ENCODE assay signal across 9 cellular contexts in genomic region chr17:7825206-7825980, GRCh38. TPM values are rescaled to one million over a fixed set of nuclear protein-coding genes. Genes with fewer than 3 reads are reported as not detected.
DNase-seq lines count a peak whose midpoint lies in the region; ATAC-seq, FAIRE-seq and TF ChIP-seq lines count a peak whose summit lies in the region.
"Had no signal": no experiment of that assay in that cellular context is flagged by ENCODE, and none has a peak within 500 bp of the region (broad histone marks: within the 10 kb centered on the region; RNA-seq: fewer than 3 reads in every experiment).

No MANE protein-coding gene starts in this region.

- no peak overlapping the region for H4K91ac ChIP-seq in IMR-90 (ENCODE audit: insufficient read depth, low read depth, low read length)

- H3K27me3 ChIP-seq in CD4-positive, alpha-beta T cell (ENCODE audit: control insufficient read depth, insufficient read depth, low read length): no peaks in the 10 kb centered on the region
- H3K27me3 ChIP-seq in IMR-90 (ENCODE audit: control insufficient read depth, insufficient read depth, low read length) (peaks cover 13% of the 10 kb centered on the region), astrocyte (ENCODE audit: insufficient read depth, low read length) (peaks cover 5% of the 10 kb centered on the region), right lobe of liver (no peaks in the 10 kb centered on the region), suprapubic skin (peaks cover 3% of the 10 kb centered on the region)

- no peak overlapping the region for H2AK9ac ChIP-seq in IMR-90 (replicated peaks; ENCODE audit: low read depth, low read length, poor library complexity)

- H2BK5ac ChIP-seq in IMR-90 (ENCODE audit: low read depth, low read length, poor library complexity, severe bottlenecking): no peak overlapping the region

- no peak overlapping the region for H2BK15ac ChIP-seq in IMR-90 (ENCODE audit: low read depth, low read length)

- no TSS peak for BruUV-seq in IMR-90 (replicated peaks; lab: Mats Ljungman, UMichigan)

- WGBS in IMR-90 (ENCODE audit: extremely low coverage in 2 of 2, insufficient read length in 1 of 2), 2 experiments: 36% methylated on average over 7 of the region's 12 CpGs; no CpG with 5 or more reads in 1 of the 2 experiments
- 30% methylated on average over 12 of the region's 12 CpGs for WGBS in right lobe of liver (ENCODE audit: insufficient coverage, low coverage, low lambda C conversion rate, missing lambda C conversion rate)
- WGBS in suprapubic skin: 27% methylated on average over 12 of the region's 12 CpGs

- H3K27me3 Mint-ChIP-seq in CD4-positive, alpha-beta T cell: no peaks in the 10 kb centered on the region
- H3K27me3 Mint-ChIP-seq in astrocyte (ENCODE audit: low read depth, unreplicated experiment): peaks cover 48% of the 10 kb centered on the region

- H3K27ac ChIP-seq in CD4-positive, alpha-beta T cell (ENCODE audit: low read depth, low read length): no peak overlapping the region
- no peak overlapping the region for H3K27ac ChIP-seq in IMR-90 (ENCODE audit: insufficient read depth, low read length)
- H3K27ac ChIP-seq in astrocyte (ENCODE audit: low read depth, low read length): no peak overlapping the region
- H3K27ac ChIP-seq in right lobe of liver: no peak overlapping the region
- H3K27ac ChIP-seq in suprapubic skin: no peak overlapping the region

- H4K20me1 ChIP-seq in IMR-90 (ENCODE audit: insufficient read depth, low read length) (no peaks in the 10 kb centered on the region; the same call in 1 of the 2 replicates), astrocyte (ENCODE audit: insufficient read depth, low read length) (no peaks in the 10 kb centered on the region)

- H3K4me2 ChIP-seq in IMR-90 (ENCODE audit: low read depth, low read length) (no peak overlapping the region), astrocyte (ENCODE audit: low read length) (no peak overlapping the region)

- H3K9me3 Mint-ChIP-seq in CD4-positive, alpha-beta T cell: no peaks in the 10 kb centered on the region
- peaks cover 2% of the 10 kb centered on the region for H3K9me3 Mint-ChIP-seq in astrocyte (ENCODE audit: unreplicated experiment)

- no peaks in the 10 kb centered on the region for H3K79me1 ChIP-seq in IMR-90 (ENCODE audit: low read depth in 1 of 2, low read length in 2 of 2)

- H3K4me3 ChIP-seq in IMR-90 (ENCODE audit: insufficient read depth, low read depth, low read length): no peak overlapping the region
- no peak overlapping the region for H3K4me3 ChIP-seq in astrocyte (ENCODE audit: insufficient read depth, low read depth, low read length)
- H3K4me3 ChIP-seq in right lobe of liver: no peak overlapping the region
- H3K4me3 ChIP-seq in suprapubic skin: no peak overlapping the region

- no peaks in the 10 kb centered on the region for H3K9me1 ChIP-seq in IMR-90 (ENCODE audit: insufficient read depth, low read length)

- no peaks in the 10 kb centered on the region; the same call in 1 of the 2 replicates for H3K4me1 ChIP-seq in IMR-90 (ENCODE audit: control insufficient read depth, insufficient read depth, low read length)
- no peaks in the 10 kb centered on the region for H3K4me1 ChIP-seq in astrocyte (ENCODE audit: insufficient read depth, low read length)
- no peaks in the 10 kb centered on the region for H3K4me1 ChIP-seq in right lobe of liver
- peaks cover 7% of the 10 kb centered on the region for H3K4me1 ChIP-seq in suprapubic skin

- TF ChIP-seq RAD21 in IMR-90 (IDR thresholded peaks at IDR 0.05; ENCODE audit: low read length): peak; percentile 21; the same call in 1 of the 2 replicates

- no peak overlapping the region for H2BK20ac ChIP-seq in IMR-90 (ENCODE audit: low read depth, low read length)

- intact Hi-C loops in CD4-positive, alpha-beta T cell (cut with DNase I, micrococcal nuclease): loop anchor here in 1 of 2 experiments (10.0 kb wide), 1 partner anchor 89 kb away; the partner anchor contains the start of gene RNF227
- intact Hi-C loops in IMR-90 (cut with micrococcal nuclease): no loop called here
- intact Hi-C loops in right lobe of liver (cut with DNase I): loop anchor here in 1 of 2 donors (10.0 kb wide), 1 partner anchor 79 kb away; no protein-coding TSS in a partner anchor

- H3K4me3 Mint-ChIP-seq in CD4-positive, alpha-beta T cell: no peak overlapping the region
- no peak overlapping the region for H3K4me3 Mint-ChIP-seq in astrocyte (ENCODE audit: unreplicated experiment)

- TF ChIP-seq POLR2A in IMR-90 (IDR thresholded peaks at IDR 0.05; ENCODE audit: low read depth, low read length) (no peak), right lobe of liver (IDR thresholded peaks at IDR 0.05) (no peak), suprapubic skin (IDR thresholded peaks at IDR 0.05) (no peak)

- H3K18ac ChIP-seq in IMR-90 (ENCODE audit: low read depth, low read length): no peak overlapping the region

- CTCF ChIA-PET in CD4-positive, alpha-beta T cell (lab: Charles Lee): interaction anchor here (0.5 to 1.5 kb wide), 8 partner anchors 10 to 165 kb away, joined by 3 to 5 read pairs (median 3); no protein-coding TSS in a partner anchor
- CTCF ChIA-PET in IMR-90 (lab: Yijun Ruan, JAX): interaction anchor here (0.5 to 1.2 kb wide), 3 partner anchors 8 to 165 kb away, joined by 3 read pairs; no protein-coding TSS in a partner anchor

- in situ Hi-C loops in IMR-90 (cut with MboI; ENCODE audit: low sequenced_read_pairs): no loop called here

- POLR2A ChIA-PET in CD4-positive, alpha-beta T cell (lab: Charles Lee): interaction anchor here (0.7 to 1.7 kb wide), 2 partner anchors 9 to 28 kb away, joined by 3 to 8 read pairs; partner anchors contain the start of gene KDM6B
- POLR2A ChIA-PET in IMR-90 (lab: Charles Lee; ENCODE audit: unreplicated experiment): no interaction called here

- no peak overlapping the region for H3K4ac ChIP-seq in IMR-90 (ENCODE audit: low read depth, low read length)

- no peak overlapping the region for H4K5ac ChIP-seq in IMR-90 (ENCODE audit: low read depth, low read length)

- H3K9me3 ChIP-seq in CD4-positive, alpha-beta T cell (ENCODE audit: control insufficient read depth, low read length): no peaks in the 10 kb centered on the region
- no peaks in the 10 kb centered on the region for H3K9me3 ChIP-seq in IMR-90 (ENCODE audit: control insufficient read depth, insufficient read depth, low read length)
- no peaks in the 10 kb centered on the region for H3K9me3 ChIP-seq in astrocyte (ENCODE audit: insufficient read depth, low read depth, low read length)
- H3K9me3 ChIP-seq in right lobe of liver: no peaks in the 10 kb centered on the region
- no peaks in the 10 kb centered on the region for H3K9me3 ChIP-seq in suprapubic skin

- no peak overlapping the region for H2AFZ ChIP-seq in IMR-90 (replicated peaks; ENCODE audit: low read length, poor library complexity)
- H2AFZ ChIP-seq in astrocyte (ENCODE audit: low read depth, low read length): no peak overlapping the region

- H4K8ac ChIP-seq in IMR-90 (ENCODE audit: low read depth in 2 of 2, low read length in 2 of 2): no peak overlapping the region

- H3K36me3 ChIP-seq in IMR-90 (ENCODE audit: control insufficient read depth, insufficient read depth, low read length): no peaks in the 10 kb centered on the region
- no peaks in the 10 kb centered on the region for H3K36me3 ChIP-seq in astrocyte (ENCODE audit: insufficient read depth, low read length)
- H3K36me3 ChIP-seq in right lobe of liver: no peaks in the 10 kb centered on the region
- H3K36me3 ChIP-seq in suprapubic skin: no peaks in the 10 kb centered on the region

- H3K56ac ChIP-seq in IMR-90 (ENCODE audit: extremely low read depth, insufficient read depth, low read length): no peak overlapping the region

- no peak for TF ChIP-seq EP300 in suprapubic skin (IDR thresholded peaks at IDR 0.05)

- DNase-seq in CD4-positive, alpha-beta T cell: no peak
- DNase-seq in IMR-90 (no peak), astrocyte (ENCODE audit: low read depth) (no peak), right lobe of liver (no peak), suprapubic skin (ENCODE audit: low spot score in 2 of 2) (no peak)
- DNase-seq in stimulated activated naive CD8-positive, alpha-beta T cell treated with anti-CD3 and anti-CD28 coated beads, Interleukin-15, Interleukin-2, amounts not matched to agents 100 U/mL and 50 U/mL, for 24 hours: no peak
- DNase-seq: activated naive CD4-positive, alpha-beta T cell; NCI-H1694 treated with DMSO at 0.1 percent for 48 hours had no signal

- H3K4me1 Mint-ChIP-seq in CD4-positive, alpha-beta T cell (ENCODE audit: low read depth): no peaks in the 10 kb centered on the region
- H3K4me1 Mint-ChIP-seq in astrocyte (ENCODE audit: low read depth, unreplicated experiment): no peaks in the 10 kb centered on the region

- no peaks in the 10 kb centered on the region for H3K36me3 Mint-ChIP-seq in CD4-positive, alpha-beta T cell (ENCODE audit: low read depth)
- no peaks in the 10 kb centered on the region for H3K36me3 Mint-ChIP-seq in astrocyte (ENCODE audit: low read depth, unreplicated experiment)

- dilution Hi-C loops in IMR-90 (cut with HindIII; ENCODE audit: low sequenced_read_pairs, unreplicated experiment): no loop called here

- 0 out of 2 replicates have a peak overlapping the region, but pooled peaks have one; percentile 10 for H3K23ac ChIP-seq in IMR-90 (ENCODE audit: low read depth, low read length)

- peak; percentile 37 for FAIRE-seq in astrocyte (lab: Jason Lieb, UNC)

- TF ChIP-seq CTCF in CD4-positive, alpha-beta T cell (IDR thresholded peaks at IDR 0.05): no peak
- TF ChIP-seq CTCF in IMR-90 (conservative IDR thresholded peaks at IDR 0.05; ENCODE audit: low read depth, low read length) (no peak), astrocyte (IDR thresholded peaks at IDR 0.05; ENCODE audit: insufficient read depth, low read depth, low read length) (no peak), right lobe of liver (IDR thresholded peaks at IDR 0.05) (peak in 2 of 4 donors; percentile 15 to 23), suprapubic skin (IDR thresholded peaks at IDR 0.05) (no peak)

- no peak overlapping the region for H3K27ac Mint-ChIP-seq in CD4-positive, alpha-beta T cell
- H3K27ac Mint-ChIP-seq in astrocyte (ENCODE audit: unreplicated experiment): no peak overlapping the region

- no peak overlapping the region for H2AK5ac ChIP-seq in IMR-90 (ENCODE audit: low read depth, low read length)

- no peak overlapping the region for H2BK120ac ChIP-seq in IMR-90 (ENCODE audit: low read depth, low read length)

- peak; percentile 31 for ATAC-seq in CD4-positive, alpha-beta T cell (ENCODE audit: poor library complexity)
- peak; percentile 35 for ATAC-seq in IMR-90 (ENCODE audit: low read depth)
- peak; percentile 37 to 71 (median 47) for ATAC-seq in right lobe of liver
- no peak for ATAC-seq in stimulated activated naive CD8-positive, alpha-beta T cell treated with anti-CD3 and anti-CD28 coated beads, Interleukin-15, Interleukin-2, amounts not matched to agents 100 U/mL and 50 U/mL, for 24 hours
- ATAC-seq in HG02623 (IDR thresholded peaks at IDR 0.05; ENCODE audit: unreplicated experiment): no peak

- H3K79me2 ChIP-seq in astrocyte (ENCODE audit: insufficient read depth, low read length): no peaks in the 10 kb centered on the region

- H3K14ac ChIP-seq in IMR-90 (replicated peaks; ENCODE audit: low read depth, low read length): no peak overlapping the region

- H3K9ac ChIP-seq in IMR-90 (ENCODE audit: low read depth, low read length) (no peak overlapping the region), astrocyte (ENCODE audit: low read length) (no peak overlapping the region)

RNA-seq across cellular contexts. Expression of gene KDM6B, which starts 8.6 kb away (rescaled TPM):
- total RNA-seq in CD4-positive, alpha-beta T cell: 100 to 1,000 TPM; 189 to 191 TPM
- 0.72 and 1.1 TPM in 2 replicates for total RNA-seq in IMR-90 (2012; rRNA removed)
- 3.5 and 4.5 TPM in 2 replicates for polyA plus RNA-seq in IMR-90 (2012; rRNA removed)
- polyA plus RNA-seq in IMR-90 (2012; cell fraction: cytosol; rRNA removed): 2.7 and 3.6 TPM in 2 replicates
- 18.3 and 20.0 TPM in 2 replicates for polyA plus RNA-seq in IMR-90 (2012; cell fraction: nucleus; rRNA removed; ENCODE audit: low replicate concordance)
- total RNA-seq in astrocyte: 50.4 and 54.1 TPM in 2 replicates
- 10 to 100 TPM in 4 of 6 experiments, 1 to 10 TPM in 2; 6.1 to 12.8 (median 10.9) TPM for total RNA-seq in right lobe of liver
- 10 to 100 TPM; 21.4 to 31.0 (median 26.7) TPM for total RNA-seq in suprapubic skin

RNA-seq across cellular contexts. Expression of gene TMEM88, which starts 29.5 kb away (rescaled TPM):
- total RNA-seq in CD4-positive, alpha-beta T cell: 10 to 100 TPM; 29.3 to 29.6 TPM
- not detected in 2 replicates for total RNA-seq in IMR-90 (2012; rRNA removed)
- 1.9 and 2.1 TPM in 2 replicates for polyA plus RNA-seq in IMR-90 (2012; rRNA removed)
- 0.63 and 0.79 TPM in 2 replicates for polyA plus RNA-seq in IMR-90 (2012; cell fraction: cytosol; rRNA removed)
- polyA plus RNA-seq in IMR-90 (2012; cell fraction: nucleus; rRNA removed; ENCODE audit: low replicate concordance): 16.9 and 24.1 TPM in 2 replicates
- 25.3 and 33.7 TPM in 2 replicates for total RNA-seq in astrocyte
- 1 to 10 TPM in 4 of 6 experiments, under 1 TPM in 2; 0.74 to 2.4 (median 1.2) TPM for total RNA-seq in right lobe of liver
- 1 to 10 TPM; 4.2 to 7.6 (median 5.1) TPM for total RNA-seq in suprapubic skin

RNA-seq across cellular contexts. Expression of gene NAA38, which starts 32.0 kb away (rescaled TPM):
- total RNA-seq in CD4-positive, alpha-beta T cell: 10 to 100 TPM; 15.4 to 16.3 TPM
- total RNA-seq in IMR-90 (2012; rRNA removed): 40.7 and 62.2 TPM in 2 replicates
- 76.8 and 122 TPM in 2 replicates for polyA plus RNA-seq in IMR-90 (2012; rRNA removed)
- polyA plus RNA-seq in IMR-90 (2012; cell fraction: cytosol; rRNA removed): 125 and 183 TPM in 2 replicates
- 34.7 and 54.0 TPM in 2 replicates for polyA plus RNA-seq in IMR-90 (2012; cell fraction: nucleus; rRNA removed; ENCODE audit: low replicate concordance)
- total RNA-seq in astrocyte: 56.2 and 60.2 TPM in 2 replicates
- 10 to 100 TPM; 27.2 to 43.0 (median 30.8) TPM for total RNA-seq in right lobe of liver
- total RNA-seq in suprapubic skin: 10 to 100 TPM; 46.2 to 90.6 (median 47.6) TPM

RNA-seq across cellular contexts. Expression of gene CYB5D1, which starts 32.4 kb away (rescaled TPM):
- 1 to 10 TPM; 8.7 TPM for total RNA-seq in CD4-positive, alpha-beta T cell
- total RNA-seq in IMR-90 (2012; rRNA removed): 10.8 and 11.1 TPM in 2 replicates
- 7.0 and 8.8 TPM in 2 replicates for polyA plus RNA-seq in IMR-90 (2012; rRNA removed)
- polyA plus RNA-seq in IMR-90 (2012; cell fraction: cytosol; rRNA removed): 3.4 and 4.3 TPM in 2 replicates
- polyA plus RNA-seq in IMR-90 (2012; cell fraction: nucleus; rRNA removed; ENCODE audit: low replicate concordance): 9.7 and 19.2 TPM in 2 replicates
- 19.5 and 21.1 TPM in 2 replicates for total RNA-seq in astrocyte
- 10 to 100 TPM in 1 of 6 experiments, 1 to 10 TPM in 5; 6.0 to 11.7 (median 7.4) TPM for total RNA-seq in right lobe of liver
- total RNA-seq in suprapubic skin: 10 to 100 TPM in 1 of 4 donors, 1 to 10 TPM in 3; 7.1 to 10.8 (median 9.8) TPM

Comparison
In these comparisons a context has a peak if more than half of its experiments do, and no peak if none do; other contexts are left out.
1. ATAC-seq: peak in CD4-positive, alpha-beta T cell (single experiment), IMR-90 (single experiment) and right lobe of liver (4 of 4); none in stimulated activated naive CD8-positive, alpha-beta T cell treated with anti-CD3 and anti-CD28 coated beads, Interleukin-15, Interleukin-2, amounts not matched to agents 100 U/mL and 50 U/mL, for 24 hours (single experiment) and HG02623 (single experiment).